ENCODE assay signal across 9 cellular contexts in genomic region chr1:84145051-84145450, GRCh38. TPM values are rescaled to one million over a fixed set of nuclear protein-coding genes. Genes with fewer than 3 reads are reported as not detected.
DNase-seq lines count a peak whose midpoint lies in the region; ATAC-seq, FAIRE-seq and TF ChIP-seq lines count a peak whose summit lies in the region.
"Had no signal": no experiment of that assay in that cellular context is flagged by ENCODE, and none has a peak within 500 bp of the region (broad histone marks: within the 10 kb centered on the region; RNA-seq: fewer than 3 reads in every experiment).

No MANE protein-coding gene starts in this region.

- peak overlapping the region; percentile 68 for H2AFZ ChIP-seq in DND-41 (ENCODE audit: low read depth, low read length)
- no peak overlapping the region for H2AFZ ChIP-seq in PC-9

- no peak for FAIRE-seq in bronchial epithelial cell (lab: Jason Lieb, UNC)

- H3K18ac ChIP-seq in mesendoderm (ENCODE audit: low read length): no peak overlapping the region

- CTCF ChIA-PET in PC-9 (lab: Charles Lee): interaction anchor here (0.6 kb wide), 1 partner anchor 289 kb away, joined by 3 read pairs; no protein-coding TSS in a partner anchor

- H3K9me3 ChIP-seq in DND-41 (ENCODE audit: insufficient read depth, low read length, severe bottlenecking) (no peaks in the 10 kb centered on the region), neutrophil (no peaks in the 10 kb centered on the region), PC-9 (ENCODE audit: insufficient read depth, low read depth) (no peaks in the 10 kb centered on the region)

- no peak overlapping the region for H3K56ac ChIP-seq in mesendoderm (ENCODE audit: low read length)

- H3K23ac ChIP-seq in mesendoderm (ENCODE audit: low read length): no peak overlapping the region

- H3K36me3 ChIP-seq in DND-41 (ENCODE audit: insufficient read depth, low read length): peaks cover 3% of the 10 kb centered on the region; the same call in 1 of the 2 replicates
- no peaks in the 10 kb centered on the region for H3K36me3 ChIP-seq in bronchial epithelial cell (ENCODE audit: control insufficient read depth, insufficient read depth, low read length)
- no peaks in the 10 kb centered on the region for H3K36me3 ChIP-seq in neutrophil
- no peaks in the 10 kb centered on the region for H3K36me3 ChIP-seq in mesendoderm (ENCODE audit: control insufficient read depth, insufficient read depth, low read length)
- H3K36me3 ChIP-seq in PC-9 (ENCODE audit: low read depth): no peaks in the 10 kb centered on the region

- no peaks in the 10 kb centered on the region for H3K9me2 ChIP-seq in PC-9 (ENCODE audit: insufficient read depth)

- H3K4me3 ChIP-seq in DND-41 (ENCODE audit: low read depth in 1 of 2, low read length in 2 of 2) (peak overlapping the region; percentile 69 to 72), bronchial epithelial cell (ENCODE audit: low read depth, low read length) (no peak overlapping the region), neutrophil (ENCODE audit: low read depth in 1 of 2, low read length in 1 of 2) (no peak overlapping the region), mesendoderm (ENCODE audit: low read length) (no peak overlapping the region), PC-9 (no peak overlapping the region)

- H3K9ac ChIP-seq in DND-41 (ENCODE audit: low read depth, low read length): peak overlapping the region; percentile 81
- no peak overlapping the region for H3K9ac ChIP-seq in mesendoderm (ENCODE audit: low read length)

- H3K27ac ChIP-seq in DND-41 (ENCODE audit: low read length): peak overlapping the region; percentile 97
- H3K27ac ChIP-seq in neutrophil: peak overlapping the region; percentile 61
- H3K27ac ChIP-seq in mesendoderm (ENCODE audit: low read depth, low read length): no peak overlapping the region
- H3K27ac ChIP-seq in PC-9: no peak overlapping the region

- H3K79me1 ChIP-seq in mesendoderm (ENCODE audit: low read length): no peaks in the 10 kb centered on the region

- H4K5ac ChIP-seq in mesendoderm (ENCODE audit: low read length): no peak overlapping the region

- H3K4me2 ChIP-seq in DND-41 (ENCODE audit: insufficient read depth, low read length) (peak overlapping the region; percentile 79), mesendoderm (ENCODE audit: low read length) (no peak overlapping the region), PC-9 (no peak overlapping the region)

- H2BK120ac ChIP-seq in mesendoderm (ENCODE audit: low read depth, low read length): no peak overlapping the region

- no TSS peak for BruUV-seq in PC-9 (replicated peaks; lab: Mats Ljungman, UMichigan)

- TF ChIP-seq CTCF in DND-41 (IDR thresholded peaks at IDR 0.05; ENCODE audit: borderline replicate concordance, extremely low read depth, low read length, poor library complexity, severe bottlenecking): no peak
- no peak for TF ChIP-seq CTCF in bronchial epithelial cell (IDR thresholded peaks at IDR 0.05; ENCODE audit: insufficient read depth, low read length, severe bottlenecking)
- no peak for TF ChIP-seq CTCF in neutrophil (IDR thresholded peaks at IDR 0.05)
- no peak for TF ChIP-seq CTCF in PC-9 (conservative IDR thresholded peaks at IDR 0.05)

- no peak overlapping the region for H2BK5ac ChIP-seq in mesendoderm (ENCODE audit: low read length)

- ATAC-seq in DND-41 (ENCODE audit: insufficient read depth, low read depth): peak; percentile 56
- ATAC-seq in left lobe of liver: no peak
- no peak for ATAC-seq in esophagus mucosa

- intact Hi-C loops in PC-9 (cut with micrococcal nuclease; ENCODE audit: unreplicated experiment): no loop called here

- no peak overlapping the region for H2BK15ac ChIP-seq in mesendoderm (replicated peaks; ENCODE audit: low read depth)

- DNase-seq in DND-41 (peak; percentile 40), MV-4-11 (lab: John Stamatoyannopoulos, UW) (peak; percentile 50), bronchial epithelial cell (ENCODE audit: low read depth) (peak; percentile 68), left lobe of liver (ENCODE audit: low spot score) (no peak), mesendoderm (no peak), PC-9 (no peak)
- DNase-seq: NCI-H510A had no signal

- H4K8ac ChIP-seq in mesendoderm (ENCODE audit: low read depth, low read length): no peak overlapping the region

- WGBS in mesendoderm (ENCODE audit: extremely low coverage, insufficient coverage, low lambda C conversion rate): no CpG with 5 or more reads among the region's 2 CpGs

- POLR2A ChIA-PET in PC-9 (lab: Charles Lee; ENCODE audit: unreplicated experiment): interaction anchor here (0.7 kb wide), 1 partner anchor 22 kb away, joined by 5 read pairs; no protein-coding TSS in a partner anchor

- peaks cover 44% of the 10 kb centered on the region for H3K4me1 ChIP-seq in DND-41 (ENCODE audit: insufficient read depth, low read length)
- H3K4me1 ChIP-seq in neutrophil (ENCODE audit: control insufficient read depth in 1 of 2, insufficient read depth in 1 of 2, low read depth in 1 of 2, low read length in 1 of 2): peaks cover 29 to 44% of the 10 kb centered on the region in 2 experiments
- H3K4me1 ChIP-seq in mesendoderm (ENCODE audit: control insufficient read depth, low read depth, low read length): no peaks in the 10 kb centered on the region
- H3K4me1 ChIP-seq in PC-9 (replicated peaks; ENCODE audit: insufficient read depth): peaks cover 7% of the 10 kb centered on the region; the same call in 1 of the 2 replicates

- H3F3A ChIP-seq in PC-9 (ENCODE audit: insufficient read depth, low read depth): no peaks in the 10 kb centered on the region; the same call in 1 of the 2 replicates

- H4K20me1 ChIP-seq in DND-41 (ENCODE audit: insufficient read depth, low read length) (no peaks in the 10 kb centered on the region), PC-9 (ENCODE audit: insufficient read depth) (no peaks in the 10 kb centered on the region)

- no peak overlapping the region for H3K4ac ChIP-seq in mesendoderm (ENCODE audit: low read depth, low read length)

- H3K79me2 ChIP-seq in DND-41 (ENCODE audit: insufficient read depth, low read length) (peaks cover 64% of the 10 kb centered on the region), mesendoderm (ENCODE audit: control insufficient read depth, insufficient read depth, low read length) (no peaks in the 10 kb centered on the region), PC-9 (ENCODE audit: low read depth) (no peaks in the 10 kb centered on the region)

- H3K27me3 ChIP-seq in DND-41 (ENCODE audit: insufficient read depth, low read length, poor library complexity) (no peaks in the 10 kb centered on the region), bronchial epithelial cell (ENCODE audit: control insufficient read depth, insufficient read depth, low read length) (no peaks in the 10 kb centered on the region), neutrophil (no peaks in the 10 kb centered on the region), mesendoderm (ENCODE audit: insufficient read depth, low read length, poor library complexity) (no peaks in the 10 kb centered on the region), PC-9 (ENCODE audit: insufficient read depth, low read depth) (no peaks in the 10 kb centered on the region)

- H2AK5ac ChIP-seq in mesendoderm (ENCODE audit: low read length): no peak overlapping the region

RNA-seq across cellular contexts. Expression of gene PRKACB, which starts 1.0 kb away (rescaled TPM):
- total RNA-seq in bronchial epithelial cell (2.1 and 4.5 TPM in 2 replicates), left lobe of liver (16.6 TPM), esophagus mucosa (13.4 TPM), PC-9 (2021) (16.1 and 16.7 TPM in 2 replicates)
- polyA plus RNA-seq in mesendoderm (2013, experiment 1 of 2): 17.3 TPM
- 16.8 TPM for polyA plus RNA-seq in mesendoderm (2013, experiment 2 of 2)

Comparison
In these comparisons a context has a peak if more than half of its experiments do, and no peak if none do; other contexts are left out.
1. DNase-seq: peak in DND-41 (single experiment), MV-4-11 (single experiment) and bronchial epithelial cell (single experiment); none in left lobe of liver (single experiment), mesendoderm (single experiment) and PC-9 (0 of 2).
2. H3K27ac ChIP-seq: peak in DND-41 (single experiment) and neutrophil (single experiment); none in mesendoderm (single experiment) and PC-9 (single experiment).
3. H3K4me3 ChIP-seq: peak in DND-41 (2 of 2); none in bronchial epithelial cell (single experiment), neutrophil (0 of 2), mesendoderm (single experiment) and PC-9 (single experiment).